ENCODE assay signal across 14 cellular contexts in the genomic region with DNA sequence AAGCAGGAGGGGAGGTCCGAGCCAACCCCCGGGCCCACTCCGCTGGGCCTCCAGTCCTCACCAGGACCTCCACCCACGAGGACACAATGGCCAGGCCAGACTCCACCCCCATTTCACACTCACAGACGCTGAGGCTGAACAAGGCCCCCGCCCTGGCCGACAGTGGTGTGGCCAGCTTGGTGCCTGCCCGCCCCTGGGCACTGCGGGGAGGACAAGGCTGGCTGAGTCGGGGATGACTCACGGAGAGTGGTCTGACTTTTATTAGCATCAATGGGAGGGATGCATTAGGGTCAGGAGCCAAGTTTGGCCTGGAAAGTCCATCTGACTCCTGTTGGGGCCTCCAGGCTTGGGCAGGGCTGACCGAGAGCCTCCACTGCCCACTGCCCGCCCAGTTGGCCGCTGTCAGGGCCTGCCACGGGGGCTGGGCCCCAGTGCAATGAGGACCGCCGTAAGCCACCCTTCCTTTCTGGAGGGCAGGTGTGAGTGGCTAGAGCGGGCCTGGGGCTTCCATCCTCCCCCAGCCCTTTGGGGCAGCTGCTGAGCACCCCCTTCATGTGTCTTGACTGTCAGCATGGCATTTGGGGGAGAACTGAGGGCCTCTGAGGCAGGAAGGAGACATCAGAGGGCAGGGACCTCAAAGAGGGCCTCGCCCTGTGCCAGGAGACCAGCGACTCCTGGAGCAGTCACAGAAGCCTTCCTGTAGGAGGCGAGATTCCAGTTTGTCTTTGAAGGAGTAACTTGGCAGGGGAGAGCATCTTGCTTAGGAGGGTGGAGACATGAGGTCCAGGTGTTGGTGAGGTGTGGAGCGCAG. TPM values are rescaled to one million over a fixed set of nuclear protein-coding genes. Genes with fewer than 3 reads are reported as not detected.
A peak's percentile ranks its signal among the peaks of the same experiment; 100 is the strongest.
DNase-seq lines count a peak whose midpoint lies in the region; ATAC-seq and TF ChIP-seq lines count a peak whose summit lies in the region.
"Had no signal": no experiment of that assay in that cellular context is flagged by ENCODE, and none has a peak within 500 bp of the region (broad histone marks: within the 10 kb centered on the region; RNA-seq: fewer than 3 reads in every experiment).

No MANE protein-coding gene starts in this region.

- H3K27me3 ChIP-seq in adipocyte (replicated peaks; ENCODE audit: control insufficient read depth, insufficient read depth, low read length), result no peaks in the 10 kb centered on the region
- no peaks in the 10 kb centered on the region for H3K27me3 ChIP-seq in tibial nerve

- WGBS in tibial nerve, 2 donors, result 37 to 56% methylated on average over 18 to 21 of the region's 22 CpGs

- H3K36me3 ChIP-seq in adipocyte (ENCODE audit: control insufficient read depth, insufficient read depth, low read length, severe bottlenecking) (no peaks in the 10 kb centered on the region), tibial nerve (peaks cover 0 to 3% (median 0%) of the 10 kb centered on the region in 3 donors)

- peak in 1 of 2 donors; percentile 75 for TF ChIP-seq EP300 in tibial nerve (IDR thresholded peaks at IDR 0.05)

- DNase-seq in activated naive CD4-positive, alpha-beta T cell treated with anti-CD3 and anti-CD28 coated beads, Interleukin-2, amount 10 ng/mL, durations not matched to agents 7 days and 5 days, result peak; percentile 16
- no peak for DNase-seq in activated naive CD4-positive, alpha-beta T cell treated with Interleukin-2 at 50 U/mL for 16 hours
- DNase-seq in adipocyte (ENCODE audit: low read depth), result peak; percentile 39
- DNase-seq in glomerular visceral epithelial cell (ENCODE audit: extremely low spot score), result peak; percentile 30
- DNase-seq in tibial nerve (ENCODE audit: low spot score in 2 of 2), result no peak
- DNase-seq in activated T-cell treated with anti-CD3 and anti-CD28 coated beads, Interleukin-2, amount 50 U/mL, for 4 hours, result no peak
- DNase-seq in activated T-cell treated with anti-CD3 and anti-CD28 coated beads, Interleukin-2, amount 50 U/mL, for 72 hours, result no peak
- DNase-seq in GM13977 (ENCODE audit: low spot score), result no peak
- DNase-seq: activated T-cell treated with anti-CD3 and anti-CD28 coated beads, Interleukin-2, amount 50 U/mL, for 24 hours; effector CD4-positive, alpha-beta T cell; T-cell had no signal

- peaks cover 3% of the 10 kb centered on the region for H3K4me1 Mint-ChIP-seq in activated naive CD4-positive, alpha-beta T cell treated with anti-CD3 and anti-CD28 coated beads, Interleukin-2, amount 10 ng/mL, durations not matched to agents 7 days and 5 days
- H3K4me1 Mint-ChIP-seq in activated T-cell treated with anti-CD3 and anti-CD28 coated beads, Interleukin-2, amount 50 U/mL, for 4 hours (ENCODE audit: low read depth), result peaks cover 7% of the 10 kb centered on the region
- H3K4me1 Mint-ChIP-seq in activated T-cell treated with anti-CD3 and anti-CD28 coated beads, Interleukin-2, amount 50 U/mL, for 72 hours (ENCODE audit: low read depth), result no peaks in the 10 kb centered on the region
- H3K4me1 Mint-ChIP-seq: memory B cell had no signal

- peak in 1 of 2 donors; percentile 26 for TF ChIP-seq POLR2A in tibial nerve (IDR thresholded peaks at IDR 0.05)

- H3K4me1 ChIP-seq in adipocyte (ENCODE audit: control insufficient read depth, insufficient read depth, low read length) (peaks cover 28% of the 10 kb centered on the region), tibial nerve (peaks cover 0 to 65% (median 43%) of the 10 kb centered on the region in 4 donors)

- H3K9me3 ChIP-seq in adipocyte (ENCODE audit: control insufficient read depth, low read length) (peaks cover under 1% of the 10 kb centered on the region), tibial nerve (peaks cover 0 to 4% (median 0%) of the 10 kb centered on the region in 4 donors)

- H3K27ac Mint-ChIP-seq in activated naive CD4-positive, alpha-beta T cell treated with anti-CD3 and anti-CD28 coated beads, Interleukin-2, amount 10 ng/mL, durations not matched to agents 7 days and 5 days, result peak overlapping the region; percentile 49
- no peak overlapping the region for H3K27ac Mint-ChIP-seq in activated T-cell treated with anti-CD3 and anti-CD28 coated beads, Interleukin-2, amount 50 U/mL, for 72 hours
- H3K27ac Mint-ChIP-seq: activated T-cell treated with anti-CD3 and anti-CD28 coated beads, Interleukin-2, amount 50 U/mL, for 24 hours; memory B cell; type B pancreatic cell had no signal

- no peaks in the 10 kb centered on the region for H3K9me3 Mint-ChIP-seq in activated naive CD4-positive, alpha-beta T cell treated with anti-CD3 and anti-CD28 coated beads, Interleukin-2, amount 10 ng/mL, durations not matched to agents 7 days and 5 days
- no peaks in the 10 kb centered on the region for H3K9me3 Mint-ChIP-seq in activated T-cell treated with anti-CD3 and anti-CD28 coated beads, Interleukin-2, amount 50 U/mL, for 4 hours
- no peaks in the 10 kb centered on the region for H3K9me3 Mint-ChIP-seq in activated T-cell treated with anti-CD3 and anti-CD28 coated beads, Interleukin-2, amount 50 U/mL, for 72 hours
- H3K9me3 Mint-ChIP-seq: activated T-cell treated with anti-CD3 and anti-CD28 coated beads, Interleukin-2, amount 50 U/mL, for 24 hours; memory B cell; T-cell; type B pancreatic cell had no signal

- H3K4me3 ChIP-seq in adipocyte (ENCODE audit: low read length) (no peak overlapping the region), tibial nerve (no peak overlapping the region)

- H3K4me3 Mint-ChIP-seq in activated naive CD4-positive, alpha-beta T cell treated with anti-CD3 and anti-CD28 coated beads, Interleukin-2, amount 10 ng/mL, durations not matched to agents 7 days and 5 days, result no peak overlapping the region
- no peak overlapping the region for H3K4me3 Mint-ChIP-seq in activated T-cell treated with anti-CD3 and anti-CD28 coated beads, Interleukin-2, amount 50 U/mL, for 4 hours
- H3K4me3 Mint-ChIP-seq in activated T-cell treated with anti-CD3 and anti-CD28 coated beads, Interleukin-2, amount 50 U/mL, for 72 hours, result no peak overlapping the region
- H3K4me3 Mint-ChIP-seq: activated T-cell treated with anti-CD3 and anti-CD28 coated beads, Interleukin-2, amount 50 U/mL, for 24 hours; memory B cell; T-cell; type B pancreatic cell had no signal

- peak overlapping the region; percentile 26 to 96 (median 87) for H3K27ac ChIP-seq in tibial nerve

- TF ChIP-seq CTCF in tibial nerve (IDR thresholded peaks at IDR 0.05), result no peak
- TF ChIP-seq CTCF in GM13977 (IDR thresholded peaks at IDR 0.05; ENCODE audit: extremely low read depth, insufficient read depth, missing control alignments), result no peak

- H3K36me3 Mint-ChIP-seq in activated naive CD4-positive, alpha-beta T cell treated with anti-CD3 and anti-CD28 coated beads, Interleukin-2, amount 10 ng/mL, durations not matched to agents 7 days and 5 days, result peaks cover 1% of the 10 kb centered on the region
- no peaks in the 10 kb centered on the region for H3K36me3 Mint-ChIP-seq in activated T-cell treated with anti-CD3 and anti-CD28 coated beads, Interleukin-2, amount 50 U/mL, for 4 hours (ENCODE audit: insufficient read depth)
- no peaks in the 10 kb centered on the region for H3K36me3 Mint-ChIP-seq in activated T-cell treated with anti-CD3 and anti-CD28 coated beads, Interleukin-2, amount 50 U/mL, for 72 hours (ENCODE audit: insufficient read depth in 2 of 2)
- H3K36me3 Mint-ChIP-seq: memory B cell, T-cell, type B pancreatic cell had no signal

- ATAC-seq in activated T-cell treated with anti-CD3 and anti-CD28 coated beads, Interleukin-2, amount 50 U/mL, for 4 hours, result no peak
- no peak for ATAC-seq in activated T-cell treated with anti-CD3 and anti-CD28 coated beads, Interleukin-2, amount 50 U/mL, for 72 hours (replicated peaks in 1 of 2)
- ATAC-seq: T-cell had no signal

- peaks cover 9% of the 10 kb centered on the region for H3K27me3 Mint-ChIP-seq in activated naive CD4-positive, alpha-beta T cell treated with anti-CD3 and anti-CD28 coated beads, Interleukin-2, amount 10 ng/mL, durations not matched to agents 7 days and 5 days
- no peaks in the 10 kb centered on the region for H3K27me3 Mint-ChIP-seq in activated T-cell treated with anti-CD3 and anti-CD28 coated beads, Interleukin-2, amount 50 U/mL, for 4 hours (ENCODE audit: low read depth)
- H3K27me3 Mint-ChIP-seq in activated T-cell treated with anti-CD3 and anti-CD28 coated beads, Interleukin-2, amount 50 U/mL, for 72 hours (ENCODE audit: low read depth), result no peaks in the 10 kb centered on the region
- H3K27me3 Mint-ChIP-seq: activated T-cell treated with anti-CD3 and anti-CD28 coated beads, Interleukin-2, amount 50 U/mL, for 24 hours; T-cell; type B pancreatic cell had no signal

- in situ Hi-C loops in GM13977 (cut with MboI; ENCODE audit: low pct_unique_long_range_greater_than_20kb, low sequenced_read_pairs, unreplicated experiment), result no loop called here

- CTCF ChIA-PET in activated naive CD4-positive, alpha-beta T cell treated with anti-CD3 and anti-CD28 coated beads, Interleukin-2, amount 10 ng/mL, durations not matched to agents 7 days and 5 days (lab: Charles Lee), result interaction anchor here (1.0 kb wide), 1 partner anchor 221 kb away, joined by 3 read pairs; no protein-coding TSS in a partner anchor

- H3K9ac ChIP-seq in adipocyte (ENCODE audit: low read length), result peak overlapping the region; percentile 41

RNA-seq across cellular contexts. Expression of gene TSPAN32, which starts 10.6 kb away (rescaled TPM):
- total RNA-seq in tibial nerve, result 1 to 10 TPM; 1.8 to 9.0 (median 5.8) TPM
- total RNA-seq in activated T-cell treated with anti-CD3 and anti-CD28 coated beads, Interleukin-2, amount 50 U/mL, for 4 hours, result 1 to 10 TPM; 2.9 to 4.6 (median 4.3) TPM
- total RNA-seq in activated T-cell treated with anti-CD3 and anti-CD28 coated beads, Interleukin-2, amount 50 U/mL, for 72 hours, result 10 to 100 TPM in 1 of 2 donors, 1 to 10 TPM in 1; 8.6 to 10.2 TPM
- total RNA-seq: A673 had no signal

RNA-seq across cellular contexts. Expression of gene C11orf21, which starts 10.7 kb away (rescaled TPM):
- 1 to 10 TPM in 2 of 4 donors, under 1 TPM in 2; 0.39 to 2.4 (median 1.1) TPM for total RNA-seq in tibial nerve
- 1 to 10 TPM; 1.3 to 2.9 (median 1.8) TPM for total RNA-seq in activated T-cell treated with anti-CD3 and anti-CD28 coated beads, Interleukin-2, amount 50 U/mL, for 4 hours
- 10 to 100 TPM; 13.6 to 16.6 TPM for total RNA-seq in activated T-cell treated with anti-CD3 and anti-CD28 coated beads, Interleukin-2, amount 50 U/mL, for 72 hours
- total RNA-seq: A673 had no signal

RNA-seq across cellular contexts. Expression of gene ASCL2, which starts 42.0 kb away (rescaled TPM):
- total RNA-seq in tibial nerve, result 1 to 10 TPM in 3 of 4 donors, under 1 TPM in 1; 0.66 to 4.1 (median 3.0) TPM
- 1 to 10 TPM; 1.2 to 2.4 (median 1.7) TPM for total RNA-seq in activated T-cell treated with anti-CD3 and anti-CD28 coated beads, Interleukin-2, amount 50 U/mL, for 4 hours
- 1 to 10 TPM in 1 of 2 donors, under 1 TPM in 1; 0.38 to 1.7 TPM for total RNA-seq in activated T-cell treated with anti-CD3 and anti-CD28 coated beads, Interleukin-2, amount 50 U/mL, for 72 hours
- total RNA-seq: A673 had no signal

Comparison
In these comparisons a context has a peak if more than half of its experiments do, and no peak if none do; other contexts are left out.
1. DNase-seq: peak in activated naive CD4-positive, alpha-beta T cell treated with anti-CD3 and anti-CD28 coated beads, Interleukin-2, amount 10 ng/mL, durations not matched to agents 7 days and 5 days (single experiment), adipocyte (single experiment) and glomerular visceral epithelial cell (single experiment); none in activated naive CD4-positive, alpha-beta T cell treated with Interleukin-2 at 50 U/mL for 16 hours (single experiment), tibial nerve (0 of 2), activated T-cell treated with anti-CD3 and anti-CD28 coated beads, Interleukin-2, amount 50 U/mL, for 4 hours (single experiment), activated T-cell treated with anti-CD3 and anti-CD28 coated beads, Interleukin-2, amount 50 U/mL, for 72 hours (0 of 2) and GM13977 (single experiment).